ENCODE assay signal across 8 cellular contexts in genomic region chr11:124622531-124623451, GRCh38. TPM values are rescaled to one million over a fixed set of nuclear protein-coding genes. Genes with fewer than 3 reads are reported as not detected.
DNase-seq lines count a peak whose midpoint lies in the region; ATAC-seq and TF ChIP-seq lines count a peak whose summit lies in the region.

Gene TBRG1 (plus strand): TSS chr11:124622864. CDS start chr11:124623084, 220 bp downstream.

- peaks cover 5 to 16% of the 10 kb centered on the region in 2 donors for H3K36me3 Mint-ChIP-seq in naive B cell
- H3K36me3 Mint-ChIP-seq in stimulated activated memory B cell treated with anti-CD40 and anti-IgM and Interleukin-4, amounts not matched to agents 10 μg/mL and 1 μg/mL and 100 μg/mL, for 72 hours, result peaks cover 21% of the 10 kb centered on the region

- H3K9me2 ChIP-seq in GM23248 (ENCODE audit: insufficient read depth), result no peaks in the 10 kb centered on the region

- ATAC-seq in DND-41 (ENCODE audit: insufficient read depth, low read depth), result peak; percentile 99
- peak; percentile 96 to 97 for ATAC-seq in naive B cell (ENCODE audit: low read depth in 2 of 2)
- ATAC-seq in stimulated activated memory B cell treated with anti-CD40 and anti-IgM and Interleukin-4, amounts not matched to agents 10 μg/mL and 1 μg/mL and 100 μg/mL, for 72 hours, result peak; percentile 98

- peaks cover 18 to 28% (median 25%) of the 10 kb centered on the region in 3 donors for H3K27me3 Mint-ChIP-seq in naive B cell
- H3K27me3 Mint-ChIP-seq in stimulated activated memory B cell treated with anti-CD40 and anti-IgM and Interleukin-4, amounts not matched to agents 10 μg/mL and 1 μg/mL and 100 μg/mL, for 72 hours, result peaks cover 22% of the 10 kb centered on the region

- H3K4me2 ChIP-seq in DND-41 (ENCODE audit: insufficient read depth, low read length) (peak within 1 kb of the TSS; percentile 96), GM23248 (ENCODE audit: unreplicated experiment) (peak within 1 kb of the TSS; percentile 99)

- peak; percentile 89 for DNase-seq in DND-41
- peak; percentile 94 for DNase-seq in GM23248
- DNase-seq in LHCN-M2 (ENCODE audit: low read depth), result peak; percentile 90
- peak; percentile 74 for DNase-seq in RPMI8226
- DNase-seq in activated T-helper 1 cell treated with anti-CD3 and anti-CD28 coated beads, Interleukin-2, amount 50 U/mL, for 16 hours (ENCODE audit: low read depth in 1 of 2, low spot score in 1 of 2), result peak; percentile 61 to 75
- peak; percentile 90 for DNase-seq in fibroblast of gingiva (ENCODE audit: low read depth)
- DNase-seq in naive B cell, result peak; percentile 76

- peaks cover 22% of the 10 kb centered on the region for H3F3A ChIP-seq in GM23248 (ENCODE audit: insufficient read depth)

- H4K20me1 ChIP-seq in DND-41 (ENCODE audit: insufficient read depth, low read length) (peaks cover 12% of the 10 kb centered on the region), GM23248 (ENCODE audit: insufficient read depth) (no peaks in the 10 kb centered on the region)

- peak within 1 kb of the TSS; percentile 94 to 99 (median 98) for H3K27ac Mint-ChIP-seq in naive B cell
- peak within 1 kb of the TSS; percentile 93 for H3K27ac Mint-ChIP-seq in stimulated activated memory B cell treated with anti-CD40 and anti-IgM and Interleukin-4, amounts not matched to agents 10 μg/mL and 1 μg/mL and 100 μg/mL, for 72 hours

- H3K9me3 ChIP-seq in DND-41 (ENCODE audit: insufficient read depth, low read length, severe bottlenecking) (no peaks in the 10 kb centered on the region), GM23248 (ENCODE audit: low read depth) (no peaks in the 10 kb centered on the region)

- peak within 1 kb of the TSS; percentile 89 for H3K27ac ChIP-seq in DND-41 (ENCODE audit: low read length)
- H3K27ac ChIP-seq in GM23248, result peak within 1 kb of the TSS; percentile 98

- 2 to 3% methylated on average over 57 of the region's 57 CpGs for WGBS in GM23248 (ENCODE audit: low coverage in 1 of 2, low lambda C conversion rate in 2 of 2, missing lambda C conversion rate in 2 of 2), 2 experiments

- H3K4me1 ChIP-seq in DND-41 (ENCODE audit: insufficient read depth, low read length), result peaks cover 34% of the 10 kb centered on the region
- H3K4me1 ChIP-seq in GM23248 (ENCODE audit: insufficient read depth), result peaks cover 13% of the 10 kb centered on the region

- H3K36me3 ChIP-seq in DND-41 (ENCODE audit: insufficient read depth, low read length), result peaks cover 31% of the 10 kb centered on the region
- peaks cover 18% of the 10 kb centered on the region for H3K36me3 ChIP-seq in GM23248 (ENCODE audit: low read depth)

- peaks cover 43% of the 10 kb centered on the region for H3K79me2 ChIP-seq in DND-41 (ENCODE audit: insufficient read depth, low read length)
- peaks cover 46% of the 10 kb centered on the region for H3K79me2 ChIP-seq in GM23248 (ENCODE audit: insufficient read depth)

- peaks cover 7% of the 10 kb centered on the region for H3K27me3 ChIP-seq in DND-41 (ENCODE audit: insufficient read depth, low read length, poor library complexity)
- peaks cover 1% of the 10 kb centered on the region; the same call in 1 of the 2 replicates for H3K27me3 ChIP-seq in GM23248 (replicated peaks; ENCODE audit: insufficient read depth)

- H3K9ac ChIP-seq in DND-41 (ENCODE audit: low read depth, low read length) (peak within 1 kb of the TSS; percentile 93), GM23248 (peak within 1 kb of the TSS; percentile 98)

- H3K9me3 Mint-ChIP-seq in naive B cell, result no peaks in the 10 kb centered on the region
- H3K9me3 Mint-ChIP-seq in stimulated activated memory B cell treated with anti-CD40 and anti-IgM and Interleukin-4, amounts not matched to agents 10 μg/mL and 1 μg/mL and 100 μg/mL, for 72 hours, result no peaks in the 10 kb centered on the region

- H3K4me1 Mint-ChIP-seq in naive B cell, result peaks cover 29 to 34% (median 29%) of the 10 kb centered on the region in 3 donors
- H3K4me1 Mint-ChIP-seq in stimulated activated memory B cell treated with anti-CD40 and anti-IgM and Interleukin-4, amounts not matched to agents 10 μg/mL and 1 μg/mL and 100 μg/mL, for 72 hours, result peaks cover 18% of the 10 kb centered on the region

- H3K4me3 ChIP-seq in DND-41 (ENCODE audit: low read depth in 1 of 2, low read length in 2 of 2) (peak within 1 kb of the TSS; percentile 90 to 91), GM23248 (peak within 1 kb of the TSS; percentile 96)

- in situ Hi-C loops in GM23248 (cut with MboI), result no loop called here

- peak within 1 kb of the TSS; percentile 98 for H2AFZ ChIP-seq in DND-41 (ENCODE audit: low read depth, low read length)
- peak within 1 kb of the TSS; percentile 97 for H2AFZ ChIP-seq in GM23248

- peak; percentile 3 for TF ChIP-seq CTCF in DND-41 (IDR thresholded peaks at IDR 0.05; ENCODE audit: borderline replicate concordance, extremely low read depth, low read length, poor library complexity, severe bottlenecking)

- peak within 1 kb of the TSS; percentile 90 to 99 (median 99) for H3K4me3 Mint-ChIP-seq in naive B cell
- peak within 1 kb of the TSS; percentile 89 for H3K4me3 Mint-ChIP-seq in stimulated activated memory B cell treated with anti-CD40 and anti-IgM and Interleukin-4, amounts not matched to agents 10 μg/mL and 1 μg/mL and 100 μg/mL, for 72 hours

RNA-seq across cellular contexts. Expression of gene TBRG1, which starts in this region (rescaled TPM):
- 25.8 and 27.6 TPM in 2 replicates for total RNA-seq in GM23248 (2014; rRNA removed; shearing (Covaris generic))
- 43.1 and 43.5 TPM in 2 replicates for polyA plus RNA-seq in GM23248 (2016; fragmentation: Nextera tagmentation; extraction: Ambion mirVana)
- total RNA-seq in LHCN-M2 (2014; rRNA removed), result 33.7 and 35.8 TPM in 2 replicates
- polyA plus RNA-seq in LHCN-M2 (2012), result 17.1 TPM
- polyA plus RNA-seq in naive B cell (ENCODE audit: low read depth in 6 of 6), result 10 to 100 TPM; 18.4 to 37.3 (median 26.6) TPM

Comparison
In these comparisons a context has a peak if more than half of its experiments do, and no peak if none do; other contexts are left out.
1. Peak in every context shown above with its lines: DNase-seq, ATAC-seq, H3K4me3 ChIP-seq and H3K27ac ChIP-seq.